In the genomic region with DNA sequence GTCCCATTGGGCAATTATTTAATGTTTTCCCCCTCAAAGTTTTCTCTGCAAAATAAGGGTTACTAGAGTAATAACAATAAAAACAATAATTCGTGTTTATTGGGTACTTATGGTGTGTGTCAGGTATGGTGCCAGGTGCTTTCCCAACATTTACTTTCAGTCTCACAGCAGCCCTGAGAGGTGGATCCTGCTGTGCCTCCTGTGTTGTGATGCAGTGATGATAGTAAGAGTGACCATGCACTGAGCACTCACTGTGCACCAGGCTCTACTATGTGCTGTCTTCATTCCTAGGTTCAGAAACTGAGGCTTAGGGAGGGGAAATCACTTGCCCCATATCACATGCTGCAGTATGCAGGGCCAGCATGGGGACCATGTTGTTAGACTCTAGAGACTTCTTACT, we compare ENCODE assay signal across 25 cellular contexts. TPM values are rescaled to one million over a fixed set of nuclear protein-coding genes. Genes with fewer than 3 reads are reported as not detected.
A peak's percentile ranks its signal among the peaks of the same experiment; 100 is the strongest.
DNase-seq lines count a peak whose midpoint lies in the region; ATAC-seq and TF ChIP-seq lines count a peak whose summit lies in the region.
"Had no signal": no experiment of that assay in that cellular context is flagged by ENCODE, and none has a peak within 500 bp of the region (broad histone marks: within the 10 kb centered on the region; RNA-seq: fewer than 3 reads in every experiment).

No MANE protein-coding gene starts in this region.

- intact Hi-C loops in CD8-positive, alpha-beta T cell (cut with DNase I, micrococcal nuclease), result loop anchor here (5.0 kb wide), 2 partner anchors 40 to 65 kb away; a partner anchor contains a TSS
- intact Hi-C loops in dendritic cell treated with granulocyte-macrophage colony-stimulating factor and Interleukin-4, amounts not matched to agents 40 ng/mL and 50 ng/mL, for 4 days (cut with micrococcal nuclease), result loop anchor here (5.0 kb wide), 1 partner anchor 105 kb away; no protein-coding TSS in a partner anchor

- H3K9me3 ChIP-seq in CD8-positive, alpha-beta T cell (ENCODE audit: low read length), result no peaks in the 10 kb centered on the region
- H3K9me3 ChIP-seq in trophoblast cell (ENCODE audit: insufficient read depth, low read depth, low read length), result no peaks in the 10 kb centered on the region
- H3K9me3 ChIP-seq: body of pancreas, right lobe of liver, transverse colon had no signal

- no peak overlapping the region for H2AK5ac ChIP-seq in trophoblast cell (ENCODE audit: low read length)

- no peak overlapping the region for H3K4me3 ChIP-seq in CD8-positive, alpha-beta T cell (ENCODE audit: low read depth, low read length)
- H3K4me3 ChIP-seq in trophoblast cell (ENCODE audit: low read depth, low read length), result no peak overlapping the region
- H3K4me3 ChIP-seq: body of pancreas, PC-9, right lobe of liver, SK-N-MC, transverse colon had no signal

- POLR2A ChIA-PET in CD8-positive, alpha-beta T cell (lab: Charles Lee), result interaction anchor here (0.6 to 1.0 kb wide), 2 partner anchors 15 to 446 kb away, joined by 3 to 5 read pairs; no protein-coding TSS in a partner anchor
- POLR2A ChIA-PET in T-cell (lab: Charles Lee), result no interaction called here

- TF ChIP-seq CTCF in CD8-positive, alpha-beta T cell (IDR thresholded peaks at IDR 0.05), result no peak

- no peak overlapping the region for H3K18ac ChIP-seq in trophoblast cell (ENCODE audit: low read length)

- peak overlapping the region; percentile 98 for H3K27ac Mint-ChIP-seq in activated CD8-positive, alpha-beta memory T cell treated with anti-CD3 and anti-CD28 coated beads, Interleukin-2, amount 10 ng/mL, durations not matched to agents 7 days and 5 days
- peak overlapping the region; percentile 33 for H3K27ac Mint-ChIP-seq in CD8-positive, alpha-beta T cell
- peak overlapping the region; percentile 44 to 98 for H3K27ac Mint-ChIP-seq in T-cell
- peak overlapping the region; percentile 84 for H3K27ac Mint-ChIP-seq in dendritic cell treated with granulocyte-macrophage colony-stimulating factor and Interleukin-4, amounts not matched to agents 40 ng/mL and 50 ng/mL, for 4 days

- H2BK120ac ChIP-seq in trophoblast cell (ENCODE audit: insufficient read depth, low read length, poor library complexity), result no peak overlapping the region

- peaks cover 58% of the 10 kb centered on the region for H3K36me3 Mint-ChIP-seq in activated CD8-positive, alpha-beta memory T cell treated with anti-CD3 and anti-CD28 coated beads, Interleukin-2, amount 10 ng/mL, durations not matched to agents 7 days and 5 days
- peaks cover 19% of the 10 kb centered on the region for H3K36me3 Mint-ChIP-seq in CD8-positive, alpha-beta T cell
- peaks cover 9% of the 10 kb centered on the region for H3K36me3 Mint-ChIP-seq in T-cell
- H3K36me3 Mint-ChIP-seq in dendritic cell treated with granulocyte-macrophage colony-stimulating factor and Interleukin-4, amounts not matched to agents 40 ng/mL and 50 ng/mL, for 4 days (ENCODE audit: low read depth), result peaks cover 50% of the 10 kb centered on the region

- no peak overlapping the region for H3K14ac ChIP-seq in trophoblast cell (ENCODE audit: low read length)

- no peak overlapping the region for H2BK5ac ChIP-seq in trophoblast cell (ENCODE audit: low read depth, low read length, poor library complexity)

- H3K4me2 ChIP-seq in trophoblast cell (ENCODE audit: low read length), result no peak overlapping the region
- H3K4me2 ChIP-seq: PC-9 had no signal

- peaks cover 63% of the 10 kb centered on the region for H3K4me1 ChIP-seq in CD8-positive, alpha-beta T cell (ENCODE audit: insufficient read depth, low read length)
- H3K4me1 ChIP-seq in trophoblast cell (ENCODE audit: control insufficient read depth in 1 of 2, insufficient read depth in 2 of 2, low read length in 2 of 2), result peaks cover 3 to 10% of the 10 kb centered on the region in 2 experiments
- H3K4me1 ChIP-seq: right lobe of liver had no signal

- no peak overlapping the region for H3K23ac ChIP-seq in trophoblast cell (ENCODE audit: low read length)

- no peak overlapping the region for H2BK12ac ChIP-seq in trophoblast cell (ENCODE audit: low read length)

- H3K27me3 Mint-ChIP-seq in activated CD8-positive, alpha-beta memory T cell treated with anti-CD3 and anti-CD28 coated beads, Interleukin-2, amount 10 ng/mL, durations not matched to agents 7 days and 5 days, result no peaks in the 10 kb centered on the region
- no peaks in the 10 kb centered on the region for H3K27me3 Mint-ChIP-seq in CD8-positive, alpha-beta T cell (ENCODE audit: low read depth)
- H3K27me3 Mint-ChIP-seq in T-cell, result no peaks in the 10 kb centered on the region
- no peaks in the 10 kb centered on the region for H3K27me3 Mint-ChIP-seq in dendritic cell treated with granulocyte-macrophage colony-stimulating factor and Interleukin-4, amounts not matched to agents 40 ng/mL and 50 ng/mL, for 4 days
- H3K27me3 Mint-ChIP-seq: central memory CD8-positive, alpha-beta T cell had no signal

- H3K9ac ChIP-seq in trophoblast cell (ENCODE audit: low read length), result no peak overlapping the region

- no peak overlapping the region for H3K27ac ChIP-seq in CD8-positive, alpha-beta T cell (ENCODE audit: low read depth, low read length)
- no peak overlapping the region for H3K27ac ChIP-seq in trophoblast cell (ENCODE audit: low read depth, low read length)
- H3K27ac ChIP-seq: body of pancreas, PC-9, right lobe of liver, SK-N-MC had no signal

- H3K4ac ChIP-seq in trophoblast cell (ENCODE audit: low read depth, low read length), result no peak overlapping the region

- H3K79me2 ChIP-seq in trophoblast cell (ENCODE audit: control insufficient read depth, insufficient read depth, low read length, poor library complexity), result no peaks in the 10 kb centered on the region

- H3K4me1 Mint-ChIP-seq in activated CD8-positive, alpha-beta memory T cell treated with anti-CD3 and anti-CD28 coated beads, Interleukin-2, amount 10 ng/mL, durations not matched to agents 7 days and 5 days, result peaks cover 78% of the 10 kb centered on the region
- peaks cover 78% of the 10 kb centered on the region for H3K4me1 Mint-ChIP-seq in CD8-positive, alpha-beta T cell (ENCODE audit: low read depth)
- peaks cover 72 to 77% (median 76%) of the 10 kb centered on the region in 3 donors for H3K4me1 Mint-ChIP-seq in T-cell
- H3K4me1 Mint-ChIP-seq in dendritic cell treated with granulocyte-macrophage colony-stimulating factor and Interleukin-4, amounts not matched to agents 40 ng/mL and 50 ng/mL, for 4 days (ENCODE audit: low read depth), result peaks cover 74% of the 10 kb centered on the region

- no peak for DNase-seq in activated CD8-positive, alpha-beta memory T cell treated with anti-CD3 and anti-CD28 coated beads, Interleukin-2, amount 10 ng/mL, durations not matched to agents 7 days and 5 days
- no peak for DNase-seq in activated CD8-positive, alpha-beta memory T cell treated with anti-CD3 and anti-CD28 coated beads, Interleukin-2, amount 50 U/mL, for 48 hours
- no peak for DNase-seq in CD8-positive, alpha-beta T cell
- DNase-seq in T-cell (no peak), trophoblast cell (no peak), NCI-H2196 (lab: John Stamatoyannopoulos, UW; ENCODE audit: unreplicated experiment) (no peak)
- DNase-seq: activated CD4-positive, alpha-beta T cell treated with anti-CD3 and anti-CD28 coated beads for 4 hours; body of pancreas; DMS153; erythroblast; Karpas-422; mesenchymal stem cell; NCI-H1417; NCI-H2081; NCI-H2227 treated with DMSO at 0.1 percent for 48 hours; NCI-H526 treated with DMSO at 0.1 percent for 48 hours; PC-9; right lobe of liver; stimulated activated CD4-positive, alpha-beta T cell treated with anti-CD3 and anti-CD28 coated beads, Interleukin-2, amount 100 ng/mL, for 48 hours; transverse colon had no signal

- CTCF ChIA-PET in activated CD8-positive, alpha-beta memory T cell treated with anti-CD3 and anti-CD28 coated beads, Interleukin-2, amount 10 ng/mL, durations not matched to agents 7 days and 5 days (lab: Charles Lee), result interaction anchor here (2.0 kb wide), 1 partner anchor 198 kb away, joined by 6 read pairs; no protein-coding TSS in a partner anchor
- CTCF ChIA-PET in CD8-positive, alpha-beta T cell (lab: Charles Lee), result interaction anchor here (0.7 kb wide), 1 partner anchor 52 kb away, joined by 3 read pairs; no protein-coding TSS in a partner anchor
- CTCF ChIA-PET in T-cell (lab: Charles Lee), result no interaction called here

- H4K91ac ChIP-seq in trophoblast cell (ENCODE audit: low read depth, low read length), result no peak overlapping the region

- WGBS in trophoblast cell (ENCODE audit: extremely low coverage, insufficient coverage, insufficient read length), result no CpG with 5 or more reads among the region's 1 CpG

- no peak overlapping the region for H4K8ac ChIP-seq in trophoblast cell (ENCODE audit: low read depth, low read length)

- peaks cover 1% of the 10 kb centered on the region for H3K36me3 ChIP-seq in CD8-positive, alpha-beta T cell (ENCODE audit: insufficient read depth, low read length)
- H3K36me3 ChIP-seq in trophoblast cell (ENCODE audit: control insufficient read depth in 1 of 2, insufficient read depth in 2 of 2, low read length in 2 of 2), result no peaks in the 10 kb centered on the region
- H3K36me3 ChIP-seq: right lobe of liver had no signal

- peaks cover 2% of the 10 kb centered on the region for H3K79me1 ChIP-seq in trophoblast cell (ENCODE audit: low read length)

- no peak overlapping the region for H4K12ac ChIP-seq in trophoblast cell (ENCODE audit: low read depth, low read length)

- H3K4me3 Mint-ChIP-seq in activated CD8-positive, alpha-beta memory T cell treated with anti-CD3 and anti-CD28 coated beads, Interleukin-2, amount 10 ng/mL, durations not matched to agents 7 days and 5 days, result no peak overlapping the region
- no peak overlapping the region for H3K4me3 Mint-ChIP-seq in CD8-positive, alpha-beta T cell
- peak overlapping the region in 1 of 3 donors; percentile 12 for H3K4me3 Mint-ChIP-seq in T-cell
- no peak overlapping the region for H3K4me3 Mint-ChIP-seq in dendritic cell treated with granulocyte-macrophage colony-stimulating factor and Interleukin-4, amounts not matched to agents 40 ng/mL and 50 ng/mL, for 4 days
- H3K4me3 Mint-ChIP-seq: central memory CD8-positive, alpha-beta T cell had no signal

- no peak overlapping the region for H2AFZ ChIP-seq in trophoblast cell (ENCODE audit: insufficient read depth, low read length, poor library complexity)
- H2AFZ ChIP-seq: PC-9 had no signal

- no peak for ATAC-seq in activated CD8-positive, alpha-beta memory T cell treated with anti-CD3 and anti-CD28 coated beads, Interleukin-2, amount 10 ng/mL, durations not matched to agents 7 days and 5 days
- no peak for ATAC-seq in CD8-positive, alpha-beta T cell
- no peak for ATAC-seq in T-cell (replicated peaks in 1 of 4)
- ATAC-seq in HG03159 (IDR thresholded peaks at IDR 0.05; ENCODE audit: unreplicated experiment), result no peak
- ATAC-seq: body of pancreas, left lobe of liver, right lobe of liver had no signal

- H3K27me3 ChIP-seq in CD8-positive, alpha-beta T cell (ENCODE audit: insufficient read depth, low read length), result no peaks in the 10 kb centered on the region
- no peaks in the 10 kb centered on the region for H3K27me3 ChIP-seq in trophoblast cell (ENCODE audit: insufficient read depth, low read length)
- H3K27me3 ChIP-seq: body of pancreas, right lobe of liver, transverse colon had no signal

- no peaks in the 10 kb centered on the region for H3K9me3 Mint-ChIP-seq in activated CD8-positive, alpha-beta memory T cell treated with anti-CD3 and anti-CD28 coated beads, Interleukin-2, amount 10 ng/mL, durations not matched to agents 7 days and 5 days (ENCODE audit: low read depth)
- H3K9me3 Mint-ChIP-seq in CD8-positive, alpha-beta T cell, result no peaks in the 10 kb centered on the region
- H3K9me3 Mint-ChIP-seq in T-cell, result no peaks in the 10 kb centered on the region
- H3K9me3 Mint-ChIP-seq in dendritic cell treated with granulocyte-macrophage colony-stimulating factor and Interleukin-4, amounts not matched to agents 40 ng/mL and 50 ng/mL, for 4 days, result no peaks in the 10 kb centered on the region
- H3K9me3 Mint-ChIP-seq: central memory CD8-positive, alpha-beta T cell had no signal

RNA-seq across cellular contexts. Expression of a gene that starts 15.5 kb away (rescaled TPM):
- total RNA-seq in activated CD8-positive, alpha-beta memory T cell treated with anti-CD3 and anti-CD28 coated beads, Interleukin-2, amount 10 ng/mL, durations not matched to agents 7 days and 5 days, result 10 to 100 TPM; 46.7 to 61.5 TPM
- 10 to 100 TPM; 91.8 to 93.1 TPM for total RNA-seq in CD8-positive, alpha-beta T cell
- total RNA-seq in T-cell, result 10 to 100 TPM; 30.0 to 50.1 (median 32.6) TPM
- 4.2 and 4.7 TPM in 2 replicates for polyA plus RNA-seq in trophoblast cell (2013)

Comparison
In these comparisons a context has a peak if more than half of its experiments do, and no peak if none do; other contexts are left out.
1. H3K27ac Mint-ChIP-seq: peak in every context shown above with its lines; median percentile 98 in activated CD8-positive, alpha-beta memory T cell treated with anti-CD3 and anti-CD28 coated beads, Interleukin-2, amount 10 ng/mL, durations not matched to agents 7 days and 5 days; 84 in dendritic cell treated with granulocyte-macrophage colony-stimulating factor and Interleukin-4, amounts not matched to agents 40 ng/mL and 50 ng/mL, for 4 days; 71 in T-cell; 33 in CD8-positive, alpha-beta T cell.
2. CTCF ChIA-PET loops: an anchor here in activated CD8-positive, alpha-beta memory T cell treated with anti-CD3 and anti-CD28 coated beads, Interleukin-2, amount 10 ng/mL, durations not matched to agents 7 days and 5 days (2.0 kb wide) and CD8-positive, alpha-beta T cell (0.7 kb wide); none called in T-cell.